8 cellular contexts compared by ENCODE assay signal in genomic region chr3:160400631-160401150, GRCh38. TPM values are rescaled to one million over a fixed set of nuclear protein-coding genes. Genes with fewer than 3 reads are reported as not detected.
DNase-seq lines count a peak whose midpoint lies in the region; ATAC-seq and TF ChIP-seq lines count a peak whose summit lies in the region.

No MANE protein-coding gene starts in this region.

- peaks cover 60% of the 10 kb centered on the region for H4K20me1 ChIP-seq in neural progenitor cell (ENCODE audit: low read depth)

- H3K27ac Mint-ChIP-seq in neural progenitor cell = peak overlapping the region; percentile 98

- H3K4me3 Mint-ChIP-seq in neural progenitor cell = peak overlapping the region; percentile 96

- peak overlapping the region; percentile 95 for H3K4me2 ChIP-seq in neural progenitor cell

- peaks cover 9% of the 10 kb centered on the region for H3F3A ChIP-seq in neural progenitor cell (ENCODE audit: low read depth)

- H3K4me1 Mint-ChIP-seq in neural progenitor cell = peaks cover 45% of the 10 kb centered on the region

- H3K9me3 ChIP-seq in neural progenitor cell (ENCODE audit: low read depth) = no peaks in the 10 kb centered on the region

- H3K27ac ChIP-seq in neural progenitor cell = no peak overlapping the region

- no peaks in the 10 kb centered on the region for H3K27me3 ChIP-seq in neural progenitor cell

- peak overlapping the region; percentile 89 for H3K9ac ChIP-seq in neural progenitor cell

- no peak for TF ChIP-seq CTCF in fibroblast of pulmonary artery (IDR thresholded peaks at IDR 0.05; ENCODE audit: low read length, missing control alignments)
- TF ChIP-seq CTCF in neural progenitor cell (IDR thresholded peaks at IDR 0.05) = no peak

- peaks cover 39% of the 10 kb centered on the region for H3K4me1 ChIP-seq in neural progenitor cell

- peaks cover 6% of the 10 kb centered on the region for H3K27me3 Mint-ChIP-seq in neural progenitor cell (ENCODE audit: insufficient read depth, low read depth)

- peak overlapping the region; percentile 96 for H3K4me3 ChIP-seq in fibroblast of pulmonary artery (replicated peaks; ENCODE audit: low read depth, low read length)
- peak overlapping the region; percentile 95 for H3K4me3 ChIP-seq in neural progenitor cell

- peak; percentile 37 for DNase-seq in EH (ENCODE audit: low read depth)
- peak; percentile 51 for DNase-seq in HK-2 (ENCODE audit: unreplicated experiment)
- peak; percentile 16 for DNase-seq in activated CD8-positive, alpha-beta memory T cell treated with anti-CD3 and anti-CD28 coated beads, Interleukin-2, amount 50 U/mL, for 4 hours
- DNase-seq in fibroblast of pulmonary artery (ENCODE audit: low read depth) = peak; percentile 20
- DNase-seq in neural progenitor cell (ENCODE audit: low spot score) = peak; percentile 57

- H3K36me3 ChIP-seq in neural progenitor cell = peaks cover 14% of the 10 kb centered on the region

- H3K9me3 Mint-ChIP-seq in neural progenitor cell = no peaks in the 10 kb centered on the region

- H2AFZ ChIP-seq in neural progenitor cell (replicated peaks) = no peak overlapping the region

- H3K36me3 Mint-ChIP-seq in neural progenitor cell = peaks cover 16% of the 10 kb centered on the region

- ATAC-seq in HG03354 (IDR thresholded peaks at IDR 0.05; ENCODE audit: poor library complexity, severe bottlenecking, unreplicated experiment) (no peak), GM21529 (IDR thresholded peaks at IDR 0.05; ENCODE audit: unreplicated experiment) (no peak), HG02870 (IDR thresholded peaks at IDR 0.05; ENCODE audit: unreplicated experiment) (no peak)

- peaks cover 96% of the 10 kb centered on the region for H3K79me2 ChIP-seq in neural progenitor cell (ENCODE audit: low read depth)

RNA-seq across cellular contexts. Expression of gene SMC4, which starts 1.2 kb away (rescaled TPM):
- 233 and 382 TPM in 2 replicates for total RNA-seq in neural progenitor cell (ENCODE audit: low replicate concordance)

RNA-seq across cellular contexts. Expression of gene IFT80, which starts 1.7 kb away (rescaled TPM):
- 69.0 and 90.0 TPM in 2 replicates for total RNA-seq in neural progenitor cell (ENCODE audit: low replicate concordance)

RNA-seq across cellular contexts. Expression of gene TRIM59, which starts 48.9 kb away (rescaled TPM):
- total RNA-seq in neural progenitor cell (ENCODE audit: low replicate concordance) = 80.9 and 120 TPM in 2 replicates
